In the genomic region with DNA sequence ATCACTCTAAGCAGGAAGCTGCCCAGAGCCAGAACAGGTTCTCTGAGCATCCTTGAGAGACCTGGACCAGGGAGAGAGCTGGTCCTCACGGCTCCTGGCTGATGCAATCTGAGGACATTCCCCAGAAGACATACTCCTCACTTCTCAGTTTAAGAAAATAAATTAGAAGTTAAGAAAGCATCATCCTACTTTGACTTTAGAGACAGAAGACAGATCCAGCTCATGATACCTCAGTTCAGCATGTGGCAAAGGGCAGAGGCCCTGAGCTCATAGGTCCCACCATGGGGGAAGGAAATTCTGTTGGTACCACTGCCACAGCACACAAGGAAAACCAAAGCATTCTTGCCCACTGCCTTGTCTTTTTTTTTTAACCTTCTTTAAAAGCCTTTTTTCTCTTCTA, we compare ENCODE assay signal across 1 cellular context.
TF ChIP-seq lines count a peak whose summit lies in the region.

No MANE protein-coding gene starts in this region.

TF ChIP-seq in H1, 55 proteins besides CTCF, POLR2A, EP300 and RAD21:
- TF ChIP-seq SP4 (IDR thresholded peaks at IDR 0.05; ENCODE audit: low read length) (no peak), KDM5A (IDR thresholded peaks at IDR 0.05; ENCODE audit: low read length) (no peak), BRCA1 (IDR thresholded peaks at IDR 0.05; ENCODE audit: low read depth, low read length) (no peak), KDM4A (IDR thresholded peaks at IDR 0.05; ENCODE audit: low read depth, low read length, severe bottlenecking) (no peak), RNF2 (IDR thresholded peaks at IDR 0.05; ENCODE audit: borderline replicate concordance, low read depth, low read length, missing control alignments, poor library complexity, severe bottlenecking) (no peak), MAFK (IDR thresholded peaks at IDR 0.05; ENCODE audit: low read depth, low read length) (no peak), TEAD4 (IDR thresholded peaks at IDR 0.05; ENCODE audit: low read depth, low read length) (no peak), RFX5 (IDR thresholded peaks at IDR 0.05; ENCODE audit: borderline replicate concordance, low read depth, low read length) (no peak), ASH2L (IDR thresholded peaks at IDR 0.05; ENCODE audit: low read length) (no peak), BACH1 (IDR thresholded peaks at IDR 0.05; ENCODE audit: low read length) (no peak), GTF2F1 (IDR thresholded peaks at IDR 0.05; ENCODE audit: borderline replicate concordance, low read depth, low read length) (no peak)
- TF ChIP-seq, protein P1, sequence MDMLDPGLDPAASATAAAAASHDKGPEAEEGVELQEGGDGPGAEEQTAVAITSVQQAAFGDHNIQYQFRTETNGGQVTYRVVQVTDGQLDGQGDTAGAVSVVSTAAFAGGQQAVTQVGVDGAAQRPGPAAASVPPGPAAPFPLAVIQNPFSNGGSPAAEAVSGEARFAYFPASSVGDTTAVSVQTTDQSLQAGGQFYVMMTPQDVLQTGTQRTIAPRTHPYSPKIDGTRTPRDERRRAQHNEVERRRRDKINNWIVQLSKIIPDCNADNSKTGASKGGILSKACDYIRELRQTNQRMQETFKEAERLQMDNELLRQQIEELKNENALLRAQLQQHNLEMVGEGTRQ (IDR thresholded peaks at IDR 0.05; ENCODE audit: low read length) = no peak
- TF ChIP-seq, protein P2, sequence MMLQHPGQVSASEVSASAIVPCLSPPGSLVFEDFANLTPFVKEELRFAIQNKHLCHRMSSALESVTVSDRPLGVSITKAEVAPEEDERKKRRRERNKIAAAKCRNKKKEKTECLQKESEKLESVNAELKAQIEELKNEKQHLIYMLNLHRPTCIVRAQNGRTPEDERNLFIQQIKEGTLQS (IDR thresholded peaks at IDR 0.05; ENCODE audit: insufficient read depth, low read depth, low read length) = no peak
- TF ChIP-seq, protein P3, sequence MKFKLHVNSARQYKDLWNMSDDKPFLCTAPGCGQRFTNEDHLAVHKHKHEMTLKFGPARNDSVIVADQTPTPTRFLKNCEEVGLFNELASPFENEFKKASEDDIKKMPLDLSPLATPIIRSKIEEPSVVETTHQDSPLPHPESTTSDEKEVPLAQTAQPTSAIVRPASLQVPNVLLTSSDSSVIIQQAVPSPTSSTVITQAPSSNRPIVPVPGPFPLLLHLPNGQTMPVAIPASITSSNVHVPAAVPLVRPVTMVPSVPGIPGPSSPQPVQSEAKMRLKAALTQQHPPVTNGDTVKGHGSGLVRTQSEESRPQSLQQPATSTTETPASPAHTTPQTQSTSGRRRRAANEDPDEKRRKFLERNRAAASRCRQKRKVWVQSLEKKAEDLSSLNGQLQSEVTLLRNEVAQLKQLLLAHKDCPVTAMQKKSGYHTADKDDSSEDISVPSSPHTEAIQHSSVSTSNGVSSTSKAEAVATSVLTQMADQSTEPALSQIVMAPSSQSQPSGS (IDR thresholded peaks at IDR 0.05; ENCODE audit: low read length) = no peak
